In genomic region chr18:76875390-76876330, GRCh38 we compare ENCODE assay signal across 8 cellular contexts. TPM values are rescaled to one million over a fixed set of nuclear protein-coding genes. Genes with fewer than 3 reads are reported as not detected.
DNase-seq lines count a peak whose midpoint lies in the region; ATAC-seq and TF ChIP-seq lines count a peak whose summit lies in the region.

No MANE protein-coding gene starts in this region.

- DNase-seq in BE2C (peak; percentile 44), HuH-7.5 (ENCODE audit: low spot score) (peak; percentile 10), SHP77 (lab: John Stamatoyannopoulos, UW) (peak; percentile 62 to 67), choroid plexus epithelial cell (ENCODE audit: low read depth) (peak; percentile 72), medulla oblongata (ENCODE audit: extremely low spot score) (peak; percentile 61), upper lobe of right lung (no peak), ascending aorta (ENCODE audit: low spot score in 2 of 2) (no peak)

- H3K27ac ChIP-seq in upper lobe of right lung (no peak overlapping the region), ascending aorta (no peak overlapping the region)

- TF ChIP-seq CTCF in BE2C (IDR thresholded peaks at IDR 0.05; ENCODE audit: low read depth, low read length) = peak; percentile 67
- TF ChIP-seq CTCF in choroid plexus epithelial cell (conservative IDR thresholded peaks at IDR 0.05; ENCODE audit: low read depth, low read length) = peak; percentile 76
- TF ChIP-seq CTCF in upper lobe of right lung (IDR thresholded peaks at IDR 0.05) = peak; percentile 59
- TF ChIP-seq CTCF in ascending aorta (IDR thresholded peaks at IDR 0.05) = peak in 1 of 3 experiments; percentile 55

- intact Hi-C loops in upper lobe of right lung (cut with DNase I) (loop anchor here (10.0 kb wide), 1 partner anchor 71 kb away; no protein-coding TSS in a partner anchor), ascending aorta (cut with DNase I) (loop anchor here (5.0 kb wide), 1 partner anchor 73 kb away; no protein-coding TSS in a partner anchor)

- H3K27me3 ChIP-seq in BE2C = no peaks in the 10 kb centered on the region
- H3K27me3 ChIP-seq in upper lobe of right lung = no peaks in the 10 kb centered on the region
- H3K27me3 ChIP-seq in ascending aorta = no peaks in the 10 kb centered on the region

- no peaks in the 10 kb centered on the region for H3K36me3 ChIP-seq in BE2C
- peaks cover 43% of the 10 kb centered on the region for H3K36me3 ChIP-seq in upper lobe of right lung
- peaks cover 16 to 26% of the 10 kb centered on the region in 2 donors for H3K36me3 ChIP-seq in ascending aorta

- no peaks in the 10 kb centered on the region for H3K9me3 ChIP-seq in BE2C
- no peaks in the 10 kb centered on the region for H3K9me3 ChIP-seq in upper lobe of right lung
- no peaks in the 10 kb centered on the region for H3K9me3 ChIP-seq in ascending aorta

- no peaks in the 10 kb centered on the region for H3K4me1 ChIP-seq in BE2C
- no peaks in the 10 kb centered on the region for H3K4me1 ChIP-seq in upper lobe of right lung
- H3K4me1 ChIP-seq in ascending aorta = no peaks in the 10 kb centered on the region

- ATAC-seq in GM18499 (IDR thresholded peaks at IDR 0.05; ENCODE audit: insufficient read depth, unreplicated experiment) (peak; percentile 70), upper lobe of right lung (peak; percentile 84)

- H3K4me3 ChIP-seq in BE2C (ENCODE audit: low read depth, low read length) (no peak overlapping the region), choroid plexus epithelial cell (ENCODE audit: low read depth, low read length) (no peak overlapping the region), upper lobe of right lung (no peak overlapping the region), ascending aorta (no peak overlapping the region)

RNA-seq across cellular contexts. Expression of gene ZNF236, which starts 53.3 kb away (rescaled TPM):
- 4.1 TPM for polyA plus RNA-seq in BE2C (2012; ENCODE audit: insufficient read depth, insufficient read length, low read depth)
- total RNA-seq in upper lobe of right lung (14.9 TPM), ascending aorta (9.7 TPM)

Comparison
In these comparisons a context has a peak if more than half of its experiments do, and no peak if none do; other contexts are left out.
1. DNase-seq: peak in BE2C (single experiment), HuH-7.5 (single experiment), SHP77 (2 of 2), choroid plexus epithelial cell (single experiment) and medulla oblongata (single experiment); none in upper lobe of right lung (single experiment) and ascending aorta (0 of 2).